Comparison of ENCODE assay signal across 15 cellular contexts in the genomic region with DNA sequence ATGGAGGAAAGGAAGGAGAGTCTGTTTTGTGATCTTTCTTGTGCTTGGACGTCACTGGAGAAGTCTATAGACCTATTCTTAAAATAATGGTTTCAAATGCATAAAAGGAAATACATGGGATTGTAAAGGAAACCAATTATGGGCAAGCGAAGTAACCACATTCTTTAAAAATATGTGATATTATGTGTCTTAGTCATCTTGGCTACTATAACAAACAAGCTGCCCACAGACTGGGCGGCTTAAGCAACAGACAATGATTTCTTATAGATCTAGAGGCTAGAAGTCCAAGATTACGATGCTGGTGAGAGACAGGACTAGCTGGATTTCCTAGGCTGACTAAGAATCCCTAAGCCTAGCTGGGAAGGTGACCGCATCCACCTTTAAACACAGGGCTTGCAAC. TPM values are rescaled to one million over a fixed set of nuclear protein-coding genes. Genes with fewer than 3 reads are reported as not detected.
DNase-seq lines count a peak whose midpoint lies in the region; ATAC-seq and TF ChIP-seq lines count a peak whose summit lies in the region.
"Had no signal": no experiment of that assay in that cellular context is flagged by ENCODE, and none has a peak within 500 bp of the region (broad histone marks: within the 10 kb centered on the region; RNA-seq: fewer than 3 reads in every experiment).

No MANE protein-coding gene starts in this region.

- peak; percentile 63 to 70 for ATAC-seq in natural killer cell treated with Interleukin-12 subunit alpha and Interleukin-12 subunit beta and Interleukin-15 and Interleukin-18, amount 100 ng/mL, for 72 hours
- ATAC-seq in natural killer cell (no peak), GM23338 (no peak), HG03521 (IDR thresholded peaks at IDR 0.05; ENCODE audit: unreplicated experiment) (no peak)

- no peak for DNase-seq in natural killer cell treated with Interleukin-12 subunit alpha and Interleukin-12 subunit beta and Interleukin-15 and Interleukin-18, amount 100 ng/mL, for 72 hours (ENCODE audit: low spot score)
- DNase-seq in natural killer cell (no peak), T1000 (lab: John Stamatoyannopoulos, UW) (peak; percentile 9), fibroblast of peridontal ligament (ENCODE audit: extremely low read depth) (peak; percentile 93), stromal cell of bone marrow (ENCODE audit: low read depth) (peak; percentile 68), activated gamma-delta T cell treated with Interleukin-2 at 50 U/mL for 16 hours (no peak), GM23338 (ENCODE audit: low spot score) (no peak)
- DNase-seq: activated CD4-positive, alpha-beta T cell treated with anti-CD3 and anti-CD28 coated beads for 48 hours; activated naive CD8-positive, alpha-beta T cell treated with anti-CD3 and anti-CD28 coated beads, Interleukin-2, amount 10 ng/mL, durations not matched to agents 7 days and 5 days; H7; SIG-M5; stimulated activated naive CD4-positive, alpha-beta T cell treated with Interleukin-2 at 50 U/mL for 16 hours had no signal

- H3K4me2 ChIP-seq in GM23338: no peak overlapping the region
- H3K4me2 ChIP-seq: BLaER1, KMS-11 had no signal

- H3K4me3 ChIP-seq in GM23338: no peak overlapping the region
- H3K4me3 ChIP-seq: BLaER1 had no signal

- no peak overlapping the region for H3K27ac ChIP-seq in GM23338 (ENCODE audit: low read depth)
- H3K27ac ChIP-seq: BLaER1, KMS-11 had no signal

- intact Hi-C loops in natural killer cell (cut with micrococcal nuclease): no loop called here

- peaks cover 41 to 43% of the 10 kb centered on the region in 2 donors for H3K4me1 Mint-ChIP-seq in natural killer cell treated with Interleukin-12 subunit alpha and Interleukin-12 subunit beta and Interleukin-15 and Interleukin-18, amount 100 ng/mL, for 72 hours (ENCODE audit: low read depth in 2 of 2)
- H3K4me1 Mint-ChIP-seq in natural killer cell (peaks cover 7 to 10% of the 10 kb centered on the region in 2 donors), GM23338 (no peaks in the 10 kb centered on the region; the same call in 2 of the 3 replicates)

- no peak overlapping the region for H2AFZ ChIP-seq in GM23338

- TF ChIP-seq CTCF in natural killer cell (IDR thresholded peaks at IDR 0.05) (no peak), GM23338 (conservative IDR thresholded peaks at IDR 0.05; ENCODE audit: low read depth in 2 of 2) (no peak)

- no peaks in the 10 kb centered on the region for H4K20me1 ChIP-seq in GM23338 (replicated peaks; ENCODE audit: insufficient read depth)
- H4K20me1 ChIP-seq: BLaER1 had no signal

- no peaks in the 10 kb centered on the region for H3K79me2 ChIP-seq in GM23338 (replicated peaks; ENCODE audit: insufficient read depth)

- H3K27ac Mint-ChIP-seq in natural killer cell treated with Interleukin-12 subunit alpha and Interleukin-12 subunit beta and Interleukin-15 and Interleukin-18, amount 100 ng/mL, for 72 hours: peak overlapping the region; percentile 57 to 91
- H3K27ac Mint-ChIP-seq in natural killer cell (peak overlapping the region in 1 of 2 donors; percentile 40), GM23338 (no peak overlapping the region)
- H3K27ac Mint-ChIP-seq: activated naive CD8-positive, alpha-beta T cell treated with anti-CD3 and anti-CD28 coated beads, Interleukin-2, amount 10 ng/mL, durations not matched to agents 7 days and 5 days had no signal

- peaks cover 4 to 10% of the 10 kb centered on the region in 2 donors for H3K27me3 Mint-ChIP-seq in natural killer cell treated with Interleukin-12 subunit alpha and Interleukin-12 subunit beta and Interleukin-15 and Interleukin-18, amount 100 ng/mL, for 72 hours
- H3K27me3 Mint-ChIP-seq in natural killer cell (ENCODE audit: low read depth in 2 of 2) (peaks cover 8 to 14% of the 10 kb centered on the region in 2 donors), GM23338 (ENCODE audit: insufficient read depth, low read depth, poor library complexity) (peaks cover 5% of the 10 kb centered on the region)

- no peaks in the 10 kb centered on the region for H3F3A ChIP-seq in GM23338 (replicated peaks; ENCODE audit: low read depth)

- H3K9me2 ChIP-seq in GM23338 (ENCODE audit: insufficient read depth): no peaks in the 10 kb centered on the region

- no peaks in the 10 kb centered on the region for H3K4me1 ChIP-seq in GM23338 (ENCODE audit: insufficient read depth)
- H3K4me1 ChIP-seq: BLaER1 had no signal

- no peaks in the 10 kb centered on the region for H3K36me3 Mint-ChIP-seq in natural killer cell treated with Interleukin-12 subunit alpha and Interleukin-12 subunit beta and Interleukin-15 and Interleukin-18, amount 100 ng/mL, for 72 hours
- H3K36me3 Mint-ChIP-seq in natural killer cell (no peaks in the 10 kb centered on the region), GM23338 (ENCODE audit: low read depth) (no peaks in the 10 kb centered on the region)
- H3K36me3 Mint-ChIP-seq: activated naive CD8-positive, alpha-beta T cell treated with anti-CD3 and anti-CD28 coated beads, Interleukin-2, amount 10 ng/mL, durations not matched to agents 7 days and 5 days had no signal

- no peaks in the 10 kb centered on the region for H3K9me3 Mint-ChIP-seq in natural killer cell treated with Interleukin-12 subunit alpha and Interleukin-12 subunit beta and Interleukin-15 and Interleukin-18, amount 100 ng/mL, for 72 hours
- H3K9me3 Mint-ChIP-seq in natural killer cell (no peaks in the 10 kb centered on the region), GM23338 (no peaks in the 10 kb centered on the region)
- H3K9me3 Mint-ChIP-seq: activated naive CD8-positive, alpha-beta T cell treated with anti-CD3 and anti-CD28 coated beads, Interleukin-2, amount 10 ng/mL, durations not matched to agents 7 days and 5 days had no signal

- H3K4me3 Mint-ChIP-seq in natural killer cell treated with Interleukin-12 subunit alpha and Interleukin-12 subunit beta and Interleukin-15 and Interleukin-18, amount 100 ng/mL, for 72 hours: peak overlapping the region; percentile 51
- H3K4me3 Mint-ChIP-seq in natural killer cell (no peak overlapping the region), GM23338 (no peak overlapping the region)
- H3K4me3 Mint-ChIP-seq: activated naive CD8-positive, alpha-beta T cell treated with anti-CD3 and anti-CD28 coated beads, Interleukin-2, amount 10 ng/mL, durations not matched to agents 7 days and 5 days had no signal

- H3K36me3 ChIP-seq in GM23338 (ENCODE audit: insufficient read depth): no peaks in the 10 kb centered on the region
- H3K36me3 ChIP-seq: BLaER1 had no signal

- H3K27me3 ChIP-seq in GM23338 (ENCODE audit: insufficient read depth): no peaks in the 10 kb centered on the region
- H3K27me3 ChIP-seq: BLaER1 had no signal

TF ChIP-seq in GM23338, 12 proteins besides CTCF, POLR2A, EP300 and RAD21 (continues in another document):
- TF ChIP-seq JUNB (IDR thresholded peaks at IDR 0.05; ENCODE audit: unreplicated experiment) (no peak), POLR2AphosphoS5 (IDR thresholded peaks at IDR 0.05; ENCODE audit: low read depth) (no peak), CREB1 (CRISPR knock-in tag; IDR thresholded peaks at IDR 0.05; ENCODE audit: low read depth) (no peak), STAT1 (IDR thresholded peaks at IDR 0.05; ENCODE audit: unreplicated experiment) (no peak), EZH2phosphoT487 (IDR thresholded peaks at IDR 0.05; ENCODE audit: unreplicated experiment) (no peak), ZNF331 (CRISPR knock-in tag; IDR thresholded peaks at IDR 0.05; ENCODE audit: low read depth) (no peak), NANOG (IDR thresholded peaks at IDR 0.05; ENCODE audit: borderline replicate concordance) (no peak), ZNF114 (CRISPR knock-in tag; IDR thresholded peaks at IDR 0.05) (no peak), EZH2 (IDR thresholded peaks at IDR 0.05; ENCODE audit: low read depth, unreplicated experiment) (no peak)
- TF ChIP-seq, protein P1, sequence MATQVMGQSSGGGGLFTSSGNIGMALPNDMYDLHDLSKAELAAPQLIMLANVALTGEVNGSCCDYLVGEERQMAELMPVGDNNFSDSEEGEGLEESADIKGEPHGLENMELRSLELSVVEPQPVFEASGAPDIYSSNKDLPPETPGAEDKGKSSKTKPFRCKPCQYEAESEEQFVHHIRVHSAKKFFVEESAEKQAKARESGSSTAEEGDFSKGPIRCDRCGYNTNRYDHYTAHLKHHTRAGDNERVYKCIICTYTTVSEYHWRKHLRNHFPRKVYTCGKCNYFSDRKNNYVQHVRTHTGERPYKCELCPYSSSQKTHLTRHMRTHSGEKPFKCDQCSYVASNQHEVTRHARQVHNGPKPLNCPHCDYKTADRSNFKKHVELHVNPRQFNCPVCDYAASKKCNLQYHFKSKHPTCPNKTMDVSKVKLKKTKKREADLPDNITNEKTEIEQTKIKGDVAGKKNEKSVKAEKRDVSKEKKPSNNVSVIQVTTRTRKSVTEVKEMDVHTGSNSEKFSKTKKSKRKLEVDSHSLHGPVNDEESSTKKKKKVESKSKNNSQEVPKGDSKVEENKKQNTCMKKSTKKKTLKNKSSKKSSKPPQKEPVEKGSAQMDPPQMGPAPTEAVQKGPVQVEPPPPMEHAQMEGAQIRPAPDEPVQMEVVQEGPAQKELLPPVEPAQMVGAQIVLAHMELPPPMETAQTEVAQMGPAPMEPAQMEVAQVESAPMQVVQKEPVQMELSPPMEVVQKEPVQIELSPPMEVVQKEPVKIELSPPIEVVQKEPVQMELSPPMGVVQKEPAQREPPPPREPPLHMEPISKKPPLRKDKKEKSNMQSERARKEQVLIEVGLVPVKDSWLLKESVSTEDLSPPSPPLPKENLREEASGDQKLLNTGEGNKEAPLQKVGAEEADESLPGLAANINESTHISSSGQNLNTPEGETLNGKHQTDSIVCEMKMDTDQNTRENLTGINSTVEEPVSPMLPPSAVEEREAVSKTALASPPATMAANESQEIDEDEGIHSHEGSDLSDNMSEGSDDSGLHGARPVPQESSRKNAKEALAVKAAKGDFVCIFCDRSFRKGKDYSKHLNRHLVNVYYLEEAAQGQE (IDR thresholded peaks at IDR 0.05; ENCODE audit: unreplicated experiment): no peak
- TF ChIP-seq, protein P2, sequence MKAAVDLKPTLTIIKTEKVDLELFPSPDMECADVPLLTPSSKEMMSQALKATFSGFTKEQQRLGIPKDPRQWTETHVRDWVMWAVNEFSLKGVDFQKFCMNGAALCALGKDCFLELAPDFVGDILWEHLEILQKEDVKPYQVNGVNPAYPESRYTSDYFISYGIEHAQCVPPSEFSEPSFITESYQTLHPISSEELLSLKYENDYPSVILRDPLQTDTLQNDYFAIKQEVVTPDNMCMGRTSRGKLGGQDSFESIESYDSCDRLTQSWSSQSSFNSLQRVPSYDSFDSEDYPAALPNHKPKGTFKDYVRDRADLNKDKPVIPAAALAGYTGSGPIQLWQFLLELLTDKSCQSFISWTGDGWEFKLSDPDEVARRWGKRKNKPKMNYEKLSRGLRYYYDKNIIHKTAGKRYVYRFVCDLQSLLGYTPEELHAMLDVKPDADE (IDR thresholded peaks at IDR 0.05): no peak

RNA-seq across cellular contexts. Expression of a gene that starts 49.4 kb away (rescaled TPM):
- total RNA-seq in natural killer cell treated with Interleukin-12 subunit alpha and Interleukin-12 subunit beta and Interleukin-15 and Interleukin-18, amount 100 ng/mL, for 72 hours: 100 to 1,000 TPM in 1 of 2 donors, 10 to 100 TPM in 1; 31.4 to 124 TPM
- total RNA-seq in natural killer cell: 100 to 1,000 TPM in 1 of 3 donors, 10 to 100 TPM in 2; 54.8 to 110 (median 64.3) TPM
- total RNA-seq in GM23338 (2014; rRNA removed; shearing (Covaris generic)): 10.9 and 13.2 TPM in 2 replicates
- 6.0 and 8.1 TPM in 2 replicates for polyA plus RNA-seq in GM23338 (2016; fragmentation: Nextera tagmentation; extraction: Ambion mirVana)

Comparison
In these comparisons a context has a peak if more than half of its experiments do, and no peak if none do; other contexts are left out.
1. ATAC-seq: peak in natural killer cell treated with Interleukin-12 subunit alpha and Interleukin-12 subunit beta and Interleukin-15 and Interleukin-18, amount 100 ng/mL, for 72 hours (2 of 2); none in natural killer cell (0 of 3), GM23338 (single experiment) and HG03521 (single experiment).
2. DNase-seq: peak in T1000 (single experiment), fibroblast of peridontal ligament (single experiment) and stromal cell of bone marrow (single experiment); none in natural killer cell treated with Interleukin-12 subunit alpha and Interleukin-12 subunit beta and Interleukin-15 and Interleukin-18, amount 100 ng/mL, for 72 hours (single experiment), natural killer cell (single experiment), activated gamma-delta T cell treated with Interleukin-2 at 50 U/mL for 16 hours (single experiment) and GM23338 (single experiment).